Comparison of ENCODE assay signal across 11 cellular contexts in genomic region chr1:45679123-45679522, GRCh38. TPM values are rescaled to one million over a fixed set of nuclear protein-coding genes. Genes with fewer than 3 reads are reported as not detected.
A peak's percentile ranks its signal among the peaks of the same experiment; 100 is the strongest.
DNase-seq lines count a peak whose midpoint lies in the region; ATAC-seq and TF ChIP-seq lines count a peak whose summit lies in the region.
"Had no signal": no experiment of that assay in that cellular context is flagged by ENCODE, and none has a peak within 500 bp of the region (broad histone marks: within the 10 kb centered on the region; RNA-seq: fewer than 3 reads in every experiment).

No MANE protein-coding gene starts in this region.

- intact Hi-C loops in Right ventricle myocardium superior (cut with DNase I) (no loop called here), Right ventricle myocardium inferior (cut with DNase I) (no loop called here)

- peaks cover 14 to 28% of the 10 kb centered on the region in 2 donors for H3K4me1 ChIP-seq in lung (ENCODE audit: control insufficient read depth in 2 of 2, insufficient read depth in 2 of 2, low read length in 2 of 2)
- H3K4me1 ChIP-seq in HAP-1 = peaks cover 42% of the 10 kb centered on the region

- no peak overlapping the region for H3K4me3 ChIP-seq in cardiac fibroblast (replicated peaks in 1 of 2; ENCODE audit: low read depth in 2 of 2, low read length in 2 of 2)
- H3K4me3 ChIP-seq in lung = no peak overlapping the region
- no peak overlapping the region for H3K4me3 ChIP-seq in HAP-1
- H3K4me3 ChIP-seq: lower lobe of right lung had no signal

- DNase-seq in Right ventricle myocardium superior (no peak), Right ventricle myocardium inferior (ENCODE audit: missing footprints) (no peak), cardiac fibroblast (ENCODE audit: low read depth in 2 of 2) (peak; percentile 35 to 61), lung (ENCODE audit: low spot score) (no peak), HAP-1 (ENCODE audit: low spot score in 2 of 2) (no peak)
- DNase-seq: lower lobe of right lung; NCI-H2171; stimulated activated CD4-positive, alpha-beta T cell treated with anti-CD3 and anti-CD28 coated beads, Interleukin-1b, Interleukin-23, amount 100 ng/mL, for 48 hours had no signal

- H3K9me3 ChIP-seq in lung (ENCODE audit: control insufficient read depth in 2 of 2, insufficient read depth in 1 of 2, low read length in 1 of 2) = no peaks in the 10 kb centered on the region
- H3K9me3 ChIP-seq in HAP-1 = no peaks in the 10 kb centered on the region
- H3K9me3 ChIP-seq: lower lobe of right lung had no signal

- 0 to 6% methylated on average over 3 of the region's 3 CpGs for whole genome bisulfite sequencing in lung, 2 donors

- peak overlapping the region; percentile 10 to 20 for H3K27ac ChIP-seq in lung (ENCODE audit: low read depth in 1 of 2, low read length in 1 of 2)

- H3K36me3 ChIP-seq in lung (ENCODE audit: control insufficient read depth in 2 of 2, insufficient read depth in 2 of 2, low read length in 2 of 2) (peaks cover 0 to 2% of the 10 kb centered on the region in 2 donors), HAP-1 (replicated peaks) (peaks cover 4% of the 10 kb centered on the region)
- H3K36me3 ChIP-seq: lower lobe of right lung had no signal

- in situ Hi-C loops in HAP-1 (cut with MboI; ENCODE audit: low sequenced_read_pairs) = no loop called here

- ATAC-seq in Right ventricle myocardium superior (ENCODE audit: poor library complexity) (peak; percentile 47), Right ventricle myocardium inferior (no peak), lung (ENCODE audit: insufficient read depth, low FRiP score) (no peak), GM21786 (IDR thresholded peaks at IDR 0.05; ENCODE audit: unreplicated experiment) (no peak), GM21723 (IDR thresholded peaks at IDR 0.05; ENCODE audit: unreplicated experiment) (no peak), GM18907 (IDR thresholded peaks at IDR 0.05; ENCODE audit: unreplicated experiment) (no peak)
- ATAC-seq: lower lobe of right lung had no signal

- TF ChIP-seq CTCF in cardiac fibroblast (IDR thresholded peaks at IDR 0.05; ENCODE audit: low read depth, low read length) = no peak
- no peak for TF ChIP-seq CTCF in lung (IDR thresholded peaks at IDR 0.05; ENCODE audit: control extremely low read depth, extremely low read depth)

- no peaks in the 10 kb centered on the region for H3K27me3 ChIP-seq in lung (ENCODE audit: control insufficient read depth, insufficient read depth)
- H3K27me3 ChIP-seq in HAP-1 (ENCODE audit: low read depth) = no peaks in the 10 kb centered on the region

RNA-seq across cellular contexts. Expression of gene GPBP1L1, which starts 7.2 kb away (rescaled TPM):
- total RNA-seq in Right ventricle myocardium superior (72.6 TPM), Right ventricle myocardium inferior (74.0 TPM), lung (100 to 1,000 TPM; 107 to 153 TPM)
- polyA plus RNA-seq in lung = 10 to 100 TPM; 40.4 to 54.1 TPM

RNA-seq across cellular contexts. Expression of gene TMEM69, which starts 8.9 kb away (rescaled TPM):
- total RNA-seq in Right ventricle myocardium superior (22.1 TPM), Right ventricle myocardium inferior (22.1 TPM), lung (10 to 100 TPM; 13.8 to 17.4 TPM)
- 10 to 100 TPM; 16.3 to 26.1 TPM for polyA plus RNA-seq in lung

RNA-seq across cellular contexts. Expression of gene CCDC17, which starts 55.3 kb away (rescaled TPM):
- total RNA-seq in Right ventricle myocardium superior = 1.0 TPM
- 1.2 TPM for total RNA-seq in Right ventricle myocardium inferior
- total RNA-seq in lung = 10 to 100 TPM; 24.0 to 53.7 TPM
- polyA plus RNA-seq in lung = 10 to 100 TPM; 10.1 to 21.3 TPM

Comparison
In these comparisons a context has a peak if more than half of its experiments do, and no peak if none do; other contexts are left out.
1. DNase-seq: peak in cardiac fibroblast (2 of 2); none in Right ventricle myocardium superior (single experiment), Right ventricle myocardium inferior (single experiment), lung (single experiment) and HAP-1 (0 of 2).
2. RNA of gene CCDC17, which starts 55.3 kb away (total RNA-seq): 24.0 to 53.7 TPM in lung; 1.2 TPM in Right ventricle myocardium inferior (single experiment) and 1.0 TPM in Right ventricle myocardium superior (single experiment); every median in the first group is over 10 times any median in the second.